In genomic region chr17:50660887-50661345, GRCh38 we compare ENCODE assay signal across 11 cellular contexts. TPM values are rescaled to one million over a fixed set of nuclear protein-coding genes. Genes with fewer than 3 reads are reported as not detected.
DNase-seq lines count a peak whose midpoint lies in the region; ATAC-seq and TF ChIP-seq lines count a peak whose summit lies in the region.
"Had no signal": no experiment of that assay in that cellular context is flagged by ENCODE, and none has a peak within 500 bp of the region (broad histone marks: within the 10 kb centered on the region; RNA-seq: fewer than 3 reads in every experiment).

No MANE protein-coding gene starts in this region.

- DNase-seq in activated CD8-positive, alpha-beta memory T cell treated with anti-CD3 and anti-CD28 coated beads, Interleukin-2, amount 10 ng/mL, durations not matched to agents 7 days and 5 days: no peak
- no peak for DNase-seq in activated CD8-positive, alpha-beta memory T cell treated with anti-CD3 and anti-CD28 coated beads for 24 hours
- DNase-seq in MCF 10A (ENCODE audit: unreplicated experiment): no peak
- DNase-seq in mucosa of descending colon: peak in 1 of 3 donors; percentile 50
- DNase-seq in upper lobe of right lung: no peak
- no peak for DNase-seq in NCI-H1105 (lab: John Stamatoyannopoulos, UW)
- DNase-seq in NCI-H1417 (lab: John Stamatoyannopoulos, UW): no peak
- DNase-seq: activated CD4-positive, alpha-beta T cell treated with anti-CD3 and anti-CD28 coated beads for 48 hours; Karpas-422; NCI-H748 treated with DMSO at 0.1 percent for 48 hours had no signal

- H3K4me3 ChIP-seq in mucosa of descending colon: no peak overlapping the region
- H3K4me3 ChIP-seq in upper lobe of right lung: no peak overlapping the region

- POLR2A ChIA-PET in MCF 10A (lab: Yijun Ruan, JAX): interaction anchor here (0.5 to 5.5 kb wide), 11 partner anchors 10 to 205 kb away, joined by 3 to 96 read pairs (median 6); partner anchors contain the start of genes ANKRD40, LUC7L3 and TOB1

- ATAC-seq in activated CD8-positive, alpha-beta memory T cell treated with anti-CD3 and anti-CD28 coated beads, Interleukin-2, amount 10 ng/mL, durations not matched to agents 7 days and 5 days: no peak
- ATAC-seq in mucosa of descending colon: peak; percentile 21
- ATAC-seq in upper lobe of right lung: peak; percentile 2
- ATAC-seq in HG02763 (IDR thresholded peaks at IDR 0.05; ENCODE audit: unreplicated experiment): no peak

- H3K4me3 Mint-ChIP-seq in activated CD8-positive, alpha-beta memory T cell treated with anti-CD3 and anti-CD28 coated beads, Interleukin-2, amount 10 ng/mL, durations not matched to agents 7 days and 5 days: no peak overlapping the region
- H3K4me3 Mint-ChIP-seq in MCF 10A (ENCODE audit: unreplicated experiment): no peak overlapping the region

- H3K36me3 ChIP-seq in mucosa of descending colon (ENCODE audit: low read depth) (no peaks in the 10 kb centered on the region), upper lobe of right lung (no peaks in the 10 kb centered on the region)

- H3K4me1 ChIP-seq in mucosa of descending colon (ENCODE audit: low read depth): peaks cover 43% of the 10 kb centered on the region
- peaks cover 30% of the 10 kb centered on the region for H3K4me1 ChIP-seq in upper lobe of right lung

- BruUV-seq in MCF 10A (replicated peaks; lab: Mats Ljungman, UMichigan): no TSS peak

- peak overlapping the region; percentile 74 for H3K27ac ChIP-seq in upper lobe of right lung

- CTCF ChIA-PET in activated CD8-positive, alpha-beta memory T cell treated with anti-CD3 and anti-CD28 coated beads, Interleukin-2, amount 10 ng/mL, durations not matched to agents 7 days and 5 days (lab: Charles Lee): interaction anchor here (0.5 to 1.7 kb wide), 3 partner anchors 31 to 44 kb away, joined by 3 to 5 read pairs (median 3); no protein-coding TSS in a partner anchor
- CTCF ChIA-PET in MCF 10A (lab: Yijun Ruan, JAX): interaction anchor here (0.6 to 2.9 kb wide), 13 partner anchors 9 to 264 kb away, joined by 3 to 16 read pairs (median 4); partner anchors contain the start of genes CACNA1G and LRRC59

- no peaks in the 10 kb centered on the region for H3K27me3 Mint-ChIP-seq in activated CD8-positive, alpha-beta memory T cell treated with anti-CD3 and anti-CD28 coated beads, Interleukin-2, amount 10 ng/mL, durations not matched to agents 7 days and 5 days
- no peaks in the 10 kb centered on the region for H3K27me3 Mint-ChIP-seq in MCF 10A (ENCODE audit: insufficient read depth, unreplicated experiment)

- H3K27me3 ChIP-seq in upper lobe of right lung: no peaks in the 10 kb centered on the region

- H3K4me1 Mint-ChIP-seq in activated CD8-positive, alpha-beta memory T cell treated with anti-CD3 and anti-CD28 coated beads, Interleukin-2, amount 10 ng/mL, durations not matched to agents 7 days and 5 days: peaks cover 14% of the 10 kb centered on the region
- peaks cover 41% of the 10 kb centered on the region for H3K4me1 Mint-ChIP-seq in MCF 10A (ENCODE audit: insufficient read depth, unreplicated experiment)

- H3K36me3 Mint-ChIP-seq in activated CD8-positive, alpha-beta memory T cell treated with anti-CD3 and anti-CD28 coated beads, Interleukin-2, amount 10 ng/mL, durations not matched to agents 7 days and 5 days: no peaks in the 10 kb centered on the region
- H3K36me3 Mint-ChIP-seq in MCF 10A (ENCODE audit: insufficient read depth, unreplicated experiment): peaks cover 29% of the 10 kb centered on the region

- H3K27ac Mint-ChIP-seq in activated CD8-positive, alpha-beta memory T cell treated with anti-CD3 and anti-CD28 coated beads, Interleukin-2, amount 10 ng/mL, durations not matched to agents 7 days and 5 days: peak overlapping the region; percentile 37
- H3K27ac Mint-ChIP-seq in MCF 10A (ENCODE audit: low read depth, unreplicated experiment): peak overlapping the region; percentile 77

- H3K9me3 ChIP-seq in mucosa of descending colon (no peaks in the 10 kb centered on the region), upper lobe of right lung (no peaks in the 10 kb centered on the region)

- TF ChIP-seq CTCF in MCF 10A (IDR thresholded peaks at IDR 0.05; ENCODE audit: unreplicated experiment): no peak
- no peak for TF ChIP-seq CTCF in mucosa of descending colon (IDR thresholded peaks at IDR 0.05)
- TF ChIP-seq CTCF in upper lobe of right lung (IDR thresholded peaks at IDR 0.05): no peak

- H3K9me3 Mint-ChIP-seq in activated CD8-positive, alpha-beta memory T cell treated with anti-CD3 and anti-CD28 coated beads, Interleukin-2, amount 10 ng/mL, durations not matched to agents 7 days and 5 days (ENCODE audit: low read depth): no peaks in the 10 kb centered on the region
- H3K9me3 Mint-ChIP-seq in MCF 10A (ENCODE audit: unreplicated experiment): no peaks in the 10 kb centered on the region

- intact Hi-C loops in MCF 10A (cut with micrococcal nuclease): no loop called here
- intact Hi-C loops in mucosa of descending colon (cut with DNase I, micrococcal nuclease): no loop called here
- intact Hi-C loops in upper lobe of right lung (cut with DNase I): no loop called here

RNA-seq across cellular contexts. Expression of gene ABCC3, which starts 26.2 kb away (rescaled TPM):
- not detected for total RNA-seq in activated CD8-positive, alpha-beta memory T cell treated with anti-CD3 and anti-CD28 coated beads, Interleukin-2, amount 10 ng/mL, durations not matched to agents 7 days and 5 days
- 209 and 293 TPM in 2 replicates for total RNA-seq in MCF 10A (2022)
- total RNA-seq in mucosa of descending colon: 100 to 1,000 TPM; 166 to 453 (median 211) TPM
- total RNA-seq in upper lobe of right lung: 65.4 TPM

RNA-seq across cellular contexts. Expression of gene ANKRD40, which starts 46.8 kb away (rescaled TPM):
- 10 to 100 TPM; 30.5 to 39.3 TPM for total RNA-seq in activated CD8-positive, alpha-beta memory T cell treated with anti-CD3 and anti-CD28 coated beads, Interleukin-2, amount 10 ng/mL, durations not matched to agents 7 days and 5 days
- total RNA-seq in MCF 10A (2022) (42.2 and 46.4 TPM in 2 replicates), mucosa of descending colon (10 to 100 TPM; 26.8 to 86.0 (median 29.6) TPM), upper lobe of right lung (57.7 TPM)

RNA-seq across cellular contexts. Expression of gene LUC7L3, which starts 58.5 kb away (rescaled TPM):
- total RNA-seq in activated CD8-positive, alpha-beta memory T cell treated with anti-CD3 and anti-CD28 coated beads, Interleukin-2, amount 10 ng/mL, durations not matched to agents 7 days and 5 days: 100 to 1,000 TPM; 147 to 193 TPM
- total RNA-seq in MCF 10A (2022) (99.4 and 108 TPM in 2 replicates), mucosa of descending colon (100 to 1,000 TPM in 2 of 3 donors, 10 to 100 TPM in 1; 91.0 to 122 (median 114) TPM), upper lobe of right lung (105 TPM)

Comparison
In these comparisons a context has a peak if more than half of its experiments do, and no peak if none do; other contexts are left out.
1. ATAC-seq: peak in mucosa of descending colon (single experiment) and upper lobe of right lung (single experiment); none in activated CD8-positive, alpha-beta memory T cell treated with anti-CD3 and anti-CD28 coated beads, Interleukin-2, amount 10 ng/mL, durations not matched to agents 7 days and 5 days (single experiment) and HG02763 (single experiment).
2. RNA of gene ABCC3, which starts 26.2 kb away (total RNA-seq): 209 to 293 TPM in MCF 10A, 166 to 453 TPM in mucosa of descending colon and 65.4 TPM in upper lobe of right lung (single experiment); not detected in activated CD8-positive, alpha-beta memory T cell treated with anti-CD3 and anti-CD28 coated beads, Interleukin-2, amount 10 ng/mL, durations not matched to agents 7 days and 5 days; every median in the first group is over 10 times any median in the second.